Comparison of ENCODE assay signal across 9 cellular contexts in the genomic region with DNA sequence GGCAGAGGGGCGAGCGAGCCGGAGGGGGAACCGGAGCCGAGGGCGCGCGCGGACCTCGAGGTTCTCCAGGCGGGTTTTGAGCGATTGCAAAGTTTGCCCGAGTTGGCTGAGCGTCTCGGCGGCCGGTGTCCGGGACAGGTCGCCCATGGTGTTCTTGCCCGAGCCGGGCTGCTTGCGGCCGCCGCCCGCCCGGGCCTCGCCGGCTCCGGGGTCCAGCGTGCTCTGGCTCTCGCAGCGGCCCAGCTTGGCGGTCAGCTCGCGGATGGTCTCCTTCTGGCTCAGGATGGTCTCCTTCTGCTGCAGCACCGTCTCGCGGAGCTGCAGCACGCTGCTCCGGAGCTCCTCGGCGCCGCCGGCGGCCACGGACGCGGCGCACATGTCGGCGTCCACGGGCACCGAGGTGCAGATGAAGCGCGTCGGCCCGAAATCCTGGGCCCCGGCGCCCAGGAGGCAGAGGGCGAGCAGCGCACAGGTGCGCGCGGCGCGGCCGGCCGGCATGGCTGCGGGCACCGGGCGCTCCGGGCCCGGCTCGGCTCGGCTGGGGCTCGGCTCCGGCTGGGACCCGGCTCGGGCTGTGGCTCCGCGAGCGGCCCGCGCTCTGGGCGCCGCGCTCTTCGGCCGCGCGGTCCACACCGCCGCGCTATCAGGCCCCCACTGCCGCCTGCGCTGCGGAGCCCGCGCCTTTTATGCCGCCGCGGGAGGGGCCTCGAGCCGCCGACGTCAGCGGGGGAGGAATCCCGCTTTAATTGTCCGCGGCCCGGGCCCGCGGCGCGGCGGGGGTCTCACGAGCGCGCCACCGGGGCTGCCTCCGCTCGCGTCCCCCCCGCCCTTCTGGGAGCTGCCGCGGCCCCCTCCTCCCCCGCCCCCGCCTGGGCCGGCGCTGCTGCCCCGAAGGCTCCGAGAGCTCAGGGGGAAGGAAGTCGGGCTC. TPM values are rescaled to one million over a fixed set of nuclear protein-coding genes. Genes with fewer than 3 reads are reported as not detected.
A peak's percentile ranks its signal among the peaks of the same experiment; 100 is the strongest.
DNase-seq lines count a peak whose midpoint lies in the region; ATAC-seq and TF ChIP-seq lines count a peak whose summit lies in the region.
"Had no signal": no experiment of that assay in that cellular context is flagged by ENCODE, and none has a peak within 500 bp of the region (broad histone marks: within the 10 kb centered on the region; RNA-seq: fewer than 3 reads in every experiment).

A gene with protein sequence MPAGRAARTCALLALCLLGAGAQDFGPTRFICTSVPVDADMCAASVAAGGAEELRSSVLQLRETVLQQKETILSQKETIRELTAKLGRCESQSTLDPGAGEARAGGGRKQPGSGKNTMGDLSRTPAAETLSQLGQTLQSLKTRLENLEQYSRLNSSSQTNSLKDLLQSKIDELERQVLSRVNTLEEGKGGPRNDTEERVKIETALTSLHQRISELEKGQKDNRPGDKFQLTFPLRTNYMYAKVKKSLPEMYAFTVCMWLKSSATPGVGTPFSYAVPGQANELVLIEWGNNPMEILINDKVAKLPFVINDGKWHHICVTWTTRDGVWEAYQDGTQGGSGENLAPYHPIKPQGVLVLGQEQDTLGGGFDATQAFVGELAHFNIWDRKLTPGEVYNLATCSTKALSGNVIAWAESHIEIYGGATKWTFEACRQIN (minus strand): TSS at position 659 of the 928 bp plus-strand sequence. CDS start 161 bp downstream, at position 498.

- H2AFZ ChIP-seq in GM23338, result peak within 1 kb of the TSS; percentile 63; the same call in 1 of the 2 replicates

- H3F3A ChIP-seq in GM23338 (replicated peaks; ENCODE audit: low read depth), result no peaks in the 10 kb centered on the region

- 0 out of 2 replicates have a peak, but pooled peaks cover 5% of the 10 kb centered on the region for H4K20me1 ChIP-seq in GM23338 (replicated peaks; ENCODE audit: insufficient read depth)

- H3K4me3 ChIP-seq in GM23338, result peak within 1 kb of the TSS; percentile 60
- peak within 1 kb of the TSS; percentile 46 for H3K4me3 ChIP-seq in brain microvascular endothelial cell (ENCODE audit: low read depth, low read length)
- H3K4me3 ChIP-seq in lower lobe of right lung, result peak within 1 kb of the TSS; percentile 42

- H3K9me2 ChIP-seq in GM23338 (ENCODE audit: insufficient read depth), result no peaks in the 10 kb centered on the region

- H3K27me3 Mint-ChIP-seq in GM23338 (ENCODE audit: insufficient read depth, low read depth, poor library complexity), result peaks cover 80% of the 10 kb centered on the region

- TF ChIP-seq CTCF in GM23338 (conservative IDR thresholded peaks at IDR 0.05; ENCODE audit: low read depth in 2 of 2) (no peak), brain microvascular endothelial cell (IDR thresholded peaks at IDR 0.05; ENCODE audit: low read depth, low read length, missing control alignments) (no peak), lower lobe of right lung (IDR thresholded peaks at IDR 0.05) (no peak)

- H3K27me3 ChIP-seq in GM23338 (ENCODE audit: insufficient read depth) (peaks cover 99% of the 10 kb centered on the region), brain microvascular endothelial cell (replicated peaks) (peaks cover 3% of the 10 kb centered on the region), lower lobe of right lung (ENCODE audit: low read depth) (peaks cover 94% of the 10 kb centered on the region)

- no peaks in the 10 kb centered on the region; the same call in 2 of the 3 replicates for H3K9me3 Mint-ChIP-seq in GM23338

- H3K79me2 ChIP-seq in GM23338 (replicated peaks; ENCODE audit: insufficient read depth), result no peaks in the 10 kb centered on the region

- H3K4me2 ChIP-seq in GM23338, result peak within 1 kb of the TSS; percentile 84
- H3K4me2 ChIP-seq: KMS-11 had no signal

- H3K4me3 Mint-ChIP-seq in GM23338, result peak within 1 kb of the TSS; percentile 56

- no peak within 1 kb of the TSS for H3K27ac Mint-ChIP-seq in GM23338

- intact Hi-C loops in lower lobe of right lung (cut with DNase I), result no loop called here

- H3K4me1 Mint-ChIP-seq in GM23338, result peaks cover 21% of the 10 kb centered on the region

- peak; percentile 7 for ATAC-seq in GM23338
- peak; percentile 29 to 41 for ATAC-seq in lower lobe of right lung
- no peak for ATAC-seq in HG02885 (IDR thresholded peaks at IDR 0.05; ENCODE audit: poor library complexity, unreplicated experiment)

- peak; percentile 49 for DNase-seq in GM23338 (ENCODE audit: low spot score)
- DNase-seq in NCI-H446 treated with DMSO at 0.1 percent for 48 hours (lab: John Stamatoyannopoulos, UW), result peak; percentile 47
- DNase-seq in brain microvascular endothelial cell, result no peak
- DNase-seq in lower lobe of right lung, result no peak
- no peak for DNase-seq in DMS153 treated with DMSO at 0.1 percent for 48 hours (lab: John Stamatoyannopoulos, UW; ENCODE audit: unreplicated experiment)
- DNase-seq in NCI-H1436 treated with DMSO at 0.1 percent for 48 hours (lab: John Stamatoyannopoulos, UW), result no peak
- DNase-seq in GOT3 (lab: John Stamatoyannopoulos, UW), result no peak

- in situ Hi-C loops in brain microvascular endothelial cell (cut with HindIII; ENCODE audit: low pct_ligation_motif_present, low sequenced_read_pairs), result no loop called here

- H3K36me3 ChIP-seq in GM23338 (ENCODE audit: insufficient read depth), result no peaks in the 10 kb centered on the region
- no peaks in the 10 kb centered on the region for H3K36me3 ChIP-seq in brain microvascular endothelial cell (replicated peaks)
- no peaks in the 10 kb centered on the region for H3K36me3 ChIP-seq in lower lobe of right lung

- H3K27ac ChIP-seq in GM23338 (ENCODE audit: low read depth), result no peak within 1 kb of the TSS
- no peak within 1 kb of the TSS for H3K27ac ChIP-seq in brain microvascular endothelial cell
- H3K27ac ChIP-seq in lower lobe of right lung, result no peak within 1 kb of the TSS
- H3K27ac ChIP-seq: KMS-11 had no signal

- H3K36me3 Mint-ChIP-seq in GM23338 (ENCODE audit: low read depth), result peaks cover 3% of the 10 kb centered on the region; the same call in 1 of the 3 replicates

- H3K4me1 ChIP-seq in GM23338 (ENCODE audit: insufficient read depth) (peaks cover 7% of the 10 kb centered on the region; the same call in 1 of the 2 replicates), lower lobe of right lung (peaks cover 46% of the 10 kb centered on the region)

- no peaks in the 10 kb centered on the region for H3K9me3 ChIP-seq in lower lobe of right lung

TF ChIP-seq in GM23338, 12 proteins besides CTCF, POLR2A, EP300 and RAD21:
- peak; percentile 84 for TF ChIP-seq EZH2 (IDR thresholded peaks at IDR 0.05; ENCODE audit: low read depth, unreplicated experiment)
- no peak for TF ChIP-seq REST (IDR thresholded peaks at IDR 0.05; ENCODE audit: unreplicated experiment)
- peak; percentile 30 for TF ChIP-seq EZH2phosphoT487 (IDR thresholded peaks at IDR 0.05; ENCODE audit: unreplicated experiment)

RNA-seq across cellular contexts. Expression of the gene that starts here (rescaled TPM):
- total RNA-seq in GM23338 (2014; rRNA removed; shearing (Covaris generic)), result 20.1 and 20.5 TPM in 2 replicates
- polyA plus RNA-seq in GM23338 (2016; fragmentation: Nextera tagmentation; extraction: Ambion mirVana), result 3.4 and 4.1 TPM in 2 replicates
- total RNA-seq in lower lobe of right lung, result 2.1 TPM

Comparison
In these comparisons a context has a peak if more than half of its experiments do, and no peak if none do; other contexts are left out.
1. DNase-seq: peak in GM23338 (single experiment) and NCI-H446 treated with DMSO at 0.1 percent for 48 hours (single experiment); none in brain microvascular endothelial cell (single experiment), lower lobe of right lung (single experiment), DMS153 treated with DMSO at 0.1 percent for 48 hours (single experiment), NCI-H1436 treated with DMSO at 0.1 percent for 48 hours (single experiment) and GOT3 (single experiment).
2. Peak in every context shown above with its lines, with median percentiles within 50 percentile points of each other: H3K4me3 ChIP-seq.